31 cellular contexts compared by ENCODE assay signal in the genomic region with DNA sequence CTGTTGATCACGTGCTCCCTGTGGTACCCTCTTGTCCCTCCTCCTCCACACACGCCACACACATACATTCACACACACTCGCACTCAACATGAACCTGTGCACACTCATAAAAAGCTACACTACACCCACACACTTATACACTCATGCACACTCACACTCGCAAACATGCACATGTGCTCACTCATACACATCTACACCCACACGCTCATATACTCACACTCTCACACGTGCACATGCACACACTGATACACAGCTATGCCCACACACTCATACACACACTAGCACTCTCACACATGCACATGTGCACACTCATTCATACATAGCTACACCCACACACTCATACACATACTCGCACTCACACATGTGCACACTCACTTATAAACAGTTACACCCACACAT.
"Had no signal": no experiment of that assay in that cellular context is flagged by ENCODE, and none has a peak within 500 bp of the region (broad histone marks: within the 10 kb centered on the region; RNA-seq: fewer than 3 reads in every experiment).

No MANE protein-coding gene starts in this region.

- H3K27me3 ChIP-seq: adrenal gland, body of pancreas, cardiac muscle cell, colonic mucosa, foreskin keratinocyte, gastrocnemius medialis, heart left ventricle had no signal

- FAIRE-seq: endometrium, endothelial cell of umbilical vein had no signal

- H3K4me1 ChIP-seq: adrenal gland, body of pancreas, colonic mucosa, gastrocnemius medialis, heart left ventricle had no signal

- H3K27ac ChIP-seq: adrenal gland, body of pancreas, cardiac muscle cell, colonic mucosa, foreskin keratinocyte, gastrocnemius medialis, heart left ventricle, WERI-Rb-1 had no signal

- DNase-seq: activated B cell treated with CpG ODN at 0.5 μM for 24 hours; activated CD4-positive, alpha-beta memory T cell treated with anti-CD3 and anti-CD28 coated beads for 36 hours; activated CD4-positive, alpha-beta T cell treated with anti-CD3 and anti-CD28 coated beads, Interleukin-2, amount 10 ng/mL, durations not matched to agents 24 days and 14 days; activated CD8-positive, alpha-beta memory T cell treated with anti-CD3 and anti-CD28 coated beads, Interleukin-2, amount 10 ng/mL, durations not matched to agents 7 days and 5 days; activated CD8-positive, alpha-beta memory T cell treated with anti-CD3 and anti-CD28 coated beads, Interleukin-2, amount 50 U/mL, for 4 hours; activated CD8-positive, alpha-beta T cell treated with anti-CD3 and anti-CD28 coated beads, Interleukin-2, amount 10 ng/mL, durations not matched to agents 7 days and 5 days; activated effector memory CD4-positive, alpha-beta T cell treated with anti-CD3 and anti-CD28 coated beads, Interleukin-2, amount 50 U/mL, for 16 hours; activated naive CD4-positive, alpha-beta T cell treated with anti-CD3 and anti-CD28 coated beads for 36 hours; activated naive CD8-positive, alpha-beta T cell treated with anti-CD3 and anti-CD28 coated beads for 36 hours; activated naive CD8-positive, alpha-beta T cell treated with anti-CD3 and anti-CD28 coated beads, Interleukin-2, amount 50 U/mL, for 24 hours; activated T-cell treated with anti-CD3 and anti-CD28 coated beads, Interleukin-2, amount 50 U/mL, for 1 hour; activated T-cell treated with anti-CD3 and anti-CD28 coated beads, Interleukin-2, amount 50 U/mL, for 48 hours; amygdala; aorta; body of pancreas; central memory CD4-positive, alpha-beta T cell; cerebellar nuclear complex; colonic mucosa; effector CD8-positive, alpha-beta T cell; foreskin keratinocyte; glutamatergic neuron; T-helper 1 cell; T-helper 17 cell; T1000; WERI-Rb-1 had no signal

- H3K9me3 ChIP-seq: adrenal gland, body of pancreas, colonic mucosa, gastrocnemius medialis had no signal

- H3K4me3 ChIP-seq: adrenal gland, body of pancreas, cardiac muscle cell, colonic mucosa, gastrocnemius medialis, heart left ventricle had no signal

- H3K36me3 ChIP-seq: adrenal gland, cardiac muscle cell, colonic mucosa, gastrocnemius medialis, heart left ventricle, WERI-Rb-1 had no signal
